Comparison of ENCODE assay signal across 29 cellular contexts in genomic region chr2:71794611-71795010, GRCh38.
"Had no signal": no experiment of that assay in that cellular context is flagged by ENCODE, and none has a peak within 500 bp of the region (broad histone marks: within the 10 kb centered on the region; RNA-seq: fewer than 3 reads in every experiment).

No MANE protein-coding gene starts in this region.

- DNase-seq: hypothalamus; immature natural killer cell; kidney; left colon; left lung; lower lobe of right lung; mammary epithelial cell; mesenchymal stem cell; naive B cell; nucleus accumbens; right lobe of liver; stimulated activated CD4-positive, alpha-beta T cell treated with anti-CD3 and anti-CD28 coated beads, Interleukin-12 subunit alpha, Interleukin-12 subunit beta, amount 100 ng/mL, for 4 hours; stimulated activated CD4-positive, alpha-beta T cell treated with anti-CD3 and anti-CD28 coated beads, Interleukin-15, amount 100 ng/mL, for 24 hours; stimulated activated CD4-positive, alpha-beta T cell treated with anti-CD3 and anti-CD28 coated beads, Interleukin-2, amount 100 ng/mL, for 24 hours; stimulated activated CD4-positive, alpha-beta T cell treated with anti-CD3 and anti-CD28 coated beads, Interleukin-4, amount 100 ng/mL, for 1 hour; stimulated activated naive B cell treated with anti-CD40 and anti-IgM and Interleukin-4, amounts not matched to agents 10 μg/mL and 1 μg/mL and 100 μg/mL, for 72 hours; stimulated activated naive CD8-positive, alpha-beta T cell treated with anti-CD3 and anti-CD28 coated beads, Interleukin-15, Interleukin-2, amounts not matched to agents 100 U/mL and 50 U/mL, for 24 hours; stomach; testis; thyroid gland; transverse colon had no signal

- H3K36me3 Mint-ChIP-seq: immature natural killer cell; mesothelial cell of epicardium; naive B cell; natural killer cell treated with Interleukin-12 subunit alpha and Interleukin-12 subunit beta and Interleukin-15 and Interleukin-18, amount 100 ng/mL, for 72 hours; stimulated activated naive B cell treated with anti-CD40 and anti-IgM and Interleukin-4, amounts not matched to agents 10 μg/mL and 1 μg/mL and 100 μg/mL, for 72 hours had no signal

- H3K4me3 ChIP-seq: left lung, lower lobe of right lung, right atrium auricular region, right lobe of liver, smooth muscle cell, stomach, testis, thyroid gland, transverse colon, upper lobe of left lung, vagina had no signal

- H3K79me2 ChIP-seq: parathyroid adenoma had no signal

- H2AFZ ChIP-seq: parathyroid adenoma had no signal

- H3K9me3 ChIP-seq: left lung, lower lobe of right lung, right atrium auricular region, right lobe of liver, stomach, testis, thyroid gland, transverse colon, upper lobe of left lung, vagina had no signal

- H3K27me3 ChIP-seq: left lung, right atrium auricular region, right lobe of liver, stomach, testis, thyroid gland, transverse colon, upper lobe of left lung, vagina had no signal

- H3K4me3 Mint-ChIP-seq: immature natural killer cell; mesothelial cell of epicardium; naive B cell; natural killer cell treated with Interleukin-12 subunit alpha and Interleukin-12 subunit beta and Interleukin-15 and Interleukin-18, amount 100 ng/mL, for 72 hours; stimulated activated naive B cell treated with anti-CD40 and anti-IgM and Interleukin-4, amounts not matched to agents 10 μg/mL and 1 μg/mL and 100 μg/mL, for 72 hours had no signal

- H3K36me3 ChIP-seq: left lung, lower lobe of right lung, right atrium auricular region, right lobe of liver, stomach, thyroid gland, transverse colon, upper lobe of left lung, vagina had no signal

- H3K27ac Mint-ChIP-seq: immature natural killer cell; naive B cell; natural killer cell treated with Interleukin-12 subunit alpha and Interleukin-12 subunit beta and Interleukin-15 and Interleukin-18, amount 100 ng/mL, for 72 hours; progenitor cell of endocrine pancreas; stimulated activated naive B cell treated with anti-CD40 and anti-IgM and Interleukin-4, amounts not matched to agents 10 μg/mL and 1 μg/mL and 100 μg/mL, for 72 hours had no signal

- H3K4me1 ChIP-seq: left lung, lower lobe of right lung, parathyroid adenoma, right atrium auricular region, right lobe of liver, transverse colon, upper lobe of left lung had no signal

- H3K9me3 Mint-ChIP-seq: immature natural killer cell; mesothelial cell of epicardium; naive B cell; natural killer cell treated with Interleukin-12 subunit alpha and Interleukin-12 subunit beta and Interleukin-15 and Interleukin-18, amount 100 ng/mL, for 72 hours; stimulated activated naive B cell treated with anti-CD40 and anti-IgM and Interleukin-4, amounts not matched to agents 10 μg/mL and 1 μg/mL and 100 μg/mL, for 72 hours had no signal

- ATAC-seq: left colon; left lung; lower lobe of right lung; natural killer cell treated with Interleukin-12 subunit alpha and Interleukin-12 subunit beta and Interleukin-15 and Interleukin-18, amount 100 ng/mL, for 72 hours; right lobe of liver; stimulated activated naive B cell treated with anti-CD40 and anti-IgM and Interleukin-4, amounts not matched to agents 10 μg/mL and 1 μg/mL and 100 μg/mL, for 72 hours; stimulated activated naive CD8-positive, alpha-beta T cell treated with anti-CD3 and anti-CD28 coated beads, Interleukin-15, Interleukin-2, amounts not matched to agents 100 U/mL and 50 U/mL, for 24 hours had no signal

- H3K27me3 Mint-ChIP-seq: natural killer cell treated with Interleukin-12 subunit alpha and Interleukin-12 subunit beta and Interleukin-15 and Interleukin-18, amount 100 ng/mL, for 72 hours had no signal

- H3K27ac ChIP-seq: left lung, lower lobe of right lung, parathyroid adenoma, right atrium auricular region, right lobe of liver, stomach, testis, thyroid gland, transverse colon, upper lobe of left lung, vagina had no signal

- H3K4me1 Mint-ChIP-seq: immature natural killer cell; naive B cell; stimulated activated naive B cell treated with anti-CD40 and anti-IgM and Interleukin-4, amounts not matched to agents 10 μg/mL and 1 μg/mL and 100 μg/mL, for 72 hours had no signal
